In the genomic region with DNA sequence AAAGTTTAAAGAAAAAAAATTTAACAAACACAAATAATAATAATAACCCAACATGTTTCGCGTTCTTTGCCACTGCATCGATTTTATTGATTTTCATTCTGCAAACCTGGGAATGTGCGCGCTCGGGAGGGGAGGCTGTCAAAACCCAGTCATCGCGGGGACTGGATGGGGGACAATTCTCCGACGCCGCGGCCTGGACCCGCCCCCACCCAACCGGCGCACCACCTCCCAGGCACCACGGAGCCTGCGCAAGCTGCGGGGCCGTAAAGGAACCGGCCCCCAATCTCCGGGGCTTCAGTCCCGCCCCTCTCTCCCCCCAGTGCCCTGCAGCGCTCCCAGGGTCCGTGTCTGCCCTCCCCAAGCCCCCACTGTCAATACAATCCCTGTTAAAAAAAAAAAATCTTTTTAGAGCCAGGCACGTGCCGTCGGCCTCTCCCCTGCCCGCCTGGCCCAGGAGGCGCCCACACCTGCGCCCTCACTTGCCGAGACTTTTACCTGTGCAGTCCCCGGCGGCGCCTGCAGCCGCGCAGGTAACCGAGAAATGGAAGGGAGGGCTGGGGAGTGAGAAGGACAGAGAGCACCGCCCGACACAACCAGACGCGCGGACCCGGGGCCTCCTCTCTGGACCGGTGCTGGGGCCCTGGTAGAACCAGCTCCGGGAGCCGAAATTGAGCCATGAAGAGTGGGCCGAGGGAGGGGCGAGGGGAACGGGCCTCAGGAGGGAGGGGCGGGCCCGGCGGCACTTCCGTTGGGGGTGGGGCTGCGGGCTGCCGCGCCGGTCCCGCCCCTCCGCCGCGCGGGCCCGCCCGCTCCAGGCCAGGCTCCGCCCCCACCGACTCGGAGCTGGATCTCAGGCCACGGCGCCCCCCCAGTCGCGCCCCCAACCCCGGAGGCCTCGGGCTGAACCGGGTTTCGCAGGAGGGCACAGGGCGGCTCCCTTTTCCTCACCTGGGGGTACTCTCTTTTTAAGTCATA, we compare ENCODE assay signal across 1 cellular context.
A peak's percentile ranks its signal among the peaks of the same experiment; 100 is the strongest.
TF ChIP-seq lines count a peak whose summit lies in the region.

No MANE protein-coding gene starts in this region.

TF ChIP-seq in HepG2, 621 proteins besides CTCF, POLR2A, EP300 and RAD21 (continued from another document and continues in another):
- TF ChIP-seq ZNF496 (CRISPR knock-in tag; IDR thresholded peaks at IDR 0.05; ENCODE audit: insufficient replicate concordance) (no peak), ZNF17 (CRISPR knock-in tag; IDR thresholded peaks at IDR 0.05) (no peak), FOXP1 (IDR thresholded peaks at IDR 0.05) (no peak), FOXP1 (CRISPR knock-in tag; IDR thresholded peaks at IDR 0.05) (no peak), ZNF766 (CRISPR knock-in tag; IDR thresholded peaks at IDR 0.05; ENCODE audit: borderline replicate concordance) (no peak; the same call in 1 of the 2 replicates), MIXL1 (CRISPR knock-in tag; IDR thresholded peaks at IDR 0.05) (no peak), ZNF780A (CRISPR knock-in tag; IDR thresholded peaks at IDR 0.05) (no peak), ZSCAN30 (CRISPR knock-in tag; IDR thresholded peaks at IDR 0.05) (no peak), JUN (CRISPR knock-in tag; IDR thresholded peaks at IDR 0.05) (no peak), POLR2AphosphoS5 (IDR thresholded peaks at IDR 0.05; ENCODE audit: low read depth, low read length) (peak; percentile 49), ZSCAN25 (CRISPR knock-in tag; IDR thresholded peaks at IDR 0.05) (peak; percentile 88), RBFOX2 (IDR thresholded peaks at IDR 0.05; ENCODE audit: low read depth, low read length) (peak; percentile 94), KLF9 (CRISPR knock-in tag; IDR thresholded peaks at IDR 0.05; ENCODE audit: low read depth) (no peak), ZNF30 (CRISPR knock-in tag; IDR thresholded peaks at IDR 0.05) (no peak), ZNF501 (CRISPR knock-in tag; IDR thresholded peaks at IDR 0.05) (peak; percentile 83), ZNF709 (CRISPR knock-in tag; IDR thresholded peaks at IDR 0.05) (peak; percentile 71; the same call in 1 of the 2 replicates), SNAPC2 (CRISPR knock-in tag; IDR thresholded peaks at IDR 0.05) (peak; percentile 82; the same call in 1 of the 2 replicates), HNRNPL (IDR thresholded peaks at IDR 0.05; ENCODE audit: low read depth, low read length) (peak; percentile 68; the same call in 1 of the 2 replicates), TEAD3 (CRISPR knock-in tag; optimal IDR thresholded peaks at IDR 0.05; ENCODE audit: borderline replicate concordance) (no peak), ISL2 (CRISPR knock-in tag; IDR thresholded peaks at IDR 0.05) (0 out of 2 replicates have a peak, but pooled peaks have one; percentile 45), HDAC1 (CRISPR knock-in tag; IDR thresholded peaks at IDR 0.05) (peak; percentile 26; the same call in 1 of the 2 replicates), SMARCC2 (IDR thresholded peaks at IDR 0.05) (no peak), ZNF883 (CRISPR knock-in tag; IDR thresholded peaks at IDR 0.05; ENCODE audit: not compliant biosample characterization) (no peak), SP5 (CRISPR knock-in tag; IDR thresholded peaks at IDR 0.05; ENCODE audit: borderline replicate concordance, low read depth) (no peak), EZH2 (conservative IDR thresholded peaks at IDR 0.05; ENCODE audit: low read depth, low read length) (no peak), ATF7-NPFF (CRISPR knock-in tag; IDR thresholded peaks at IDR 0.05; ENCODE audit: low read depth) (no peak), ZNF619 (CRISPR knock-in tag; IDR thresholded peaks at IDR 0.05) (no peak), SALL2 (CRISPR knock-in tag; IDR thresholded peaks at IDR 0.05) (no peak), ZBTB3 (CRISPR knock-in tag; IDR thresholded peaks at IDR 0.05; ENCODE audit: borderline replicate concordance, low read depth) (no peak), FOSL1 (CRISPR knock-in tag; IDR thresholded peaks at IDR 0.05; ENCODE audit: borderline replicate concordance) (no peak), ZSCAN22 (CRISPR knock-in tag; IDR thresholded peaks at IDR 0.05) (no peak), GABPB1 (CRISPR knock-in tag; IDR thresholded peaks at IDR 0.05) (peak; percentile 79), ZC3H4 (CRISPR knock-in tag; IDR thresholded peaks at IDR 0.05; ENCODE audit: borderline replicate concordance) (no peak), ZFX (CRISPR knock-in tag; IDR thresholded peaks at IDR 0.05; ENCODE audit: low read depth) (peak; percentile 88), CENPX (CRISPR knock-in tag; IDR thresholded peaks at IDR 0.05) (no peak), ZNF746 (CRISPR knock-in tag; IDR thresholded peaks at IDR 0.05) (no peak), ZNF484 (CRISPR knock-in tag; IDR thresholded peaks at IDR 0.05; ENCODE audit: borderline replicate concordance, low read depth) (no peak)
- TF ChIP-seq, protein P1, sequence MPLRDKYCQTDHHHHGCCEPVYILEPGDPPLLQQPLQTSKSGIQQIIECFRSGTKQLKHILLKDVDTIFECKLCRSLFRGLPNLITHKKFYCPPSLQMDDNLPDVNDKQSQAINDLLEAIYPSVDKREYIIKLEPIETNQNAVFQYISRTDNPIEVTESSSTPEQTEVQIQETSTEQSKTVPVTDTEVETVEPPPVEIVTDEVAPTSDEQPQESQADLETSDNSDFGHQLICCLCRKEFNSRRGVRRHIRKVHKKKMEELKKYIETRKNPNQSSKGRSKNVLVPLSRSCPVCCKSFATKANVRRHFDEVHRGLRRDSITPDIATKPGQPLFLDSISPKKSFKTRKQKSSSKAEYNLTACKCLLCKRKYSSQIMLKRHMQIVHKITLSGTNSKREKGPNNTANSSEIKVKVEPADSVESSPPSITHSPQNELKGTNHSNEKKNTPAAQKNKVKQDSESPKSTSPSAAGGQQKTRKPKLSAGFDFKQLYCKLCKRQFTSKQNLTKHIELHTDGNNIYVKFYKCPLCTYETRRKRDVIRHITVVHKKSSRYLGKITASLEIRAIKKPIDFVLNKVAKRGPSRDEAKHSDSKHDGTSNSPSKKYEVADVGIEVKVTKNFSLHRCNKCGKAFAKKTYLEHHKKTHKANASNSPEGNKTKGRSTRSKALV (CRISPR knock-in tag; IDR thresholded peaks at IDR 0.05): no peak
- TF ChIP-seq, protein P2, sequence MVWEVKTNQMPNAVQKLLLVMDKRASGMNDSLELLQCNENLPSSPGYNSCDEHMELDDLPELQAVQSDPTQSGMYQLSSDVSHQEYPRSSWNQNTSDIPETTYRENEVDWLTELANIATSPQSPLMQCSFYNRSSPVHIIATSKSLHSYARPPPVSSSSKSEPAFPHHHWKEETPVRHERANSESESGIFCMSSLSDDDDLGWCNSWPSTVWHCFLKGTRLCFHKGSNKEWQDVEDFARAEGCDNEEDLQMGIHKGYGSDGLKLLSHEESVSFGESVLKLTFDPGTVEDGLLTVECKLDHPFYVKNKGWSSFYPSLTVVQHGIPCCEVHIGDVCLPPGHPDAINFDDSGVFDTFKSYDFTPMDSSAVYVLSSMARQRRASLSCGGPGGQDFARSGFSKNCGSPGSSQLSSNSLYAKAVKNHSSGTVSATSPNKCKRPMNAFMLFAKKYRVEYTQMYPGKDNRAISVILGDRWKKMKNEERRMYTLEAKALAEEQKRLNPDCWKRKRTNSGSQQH (CRISPR knock-in tag; IDR thresholded peaks at IDR 0.05; ENCODE audit: low read depth): no peak
- TF ChIP-seq, protein P3, sequence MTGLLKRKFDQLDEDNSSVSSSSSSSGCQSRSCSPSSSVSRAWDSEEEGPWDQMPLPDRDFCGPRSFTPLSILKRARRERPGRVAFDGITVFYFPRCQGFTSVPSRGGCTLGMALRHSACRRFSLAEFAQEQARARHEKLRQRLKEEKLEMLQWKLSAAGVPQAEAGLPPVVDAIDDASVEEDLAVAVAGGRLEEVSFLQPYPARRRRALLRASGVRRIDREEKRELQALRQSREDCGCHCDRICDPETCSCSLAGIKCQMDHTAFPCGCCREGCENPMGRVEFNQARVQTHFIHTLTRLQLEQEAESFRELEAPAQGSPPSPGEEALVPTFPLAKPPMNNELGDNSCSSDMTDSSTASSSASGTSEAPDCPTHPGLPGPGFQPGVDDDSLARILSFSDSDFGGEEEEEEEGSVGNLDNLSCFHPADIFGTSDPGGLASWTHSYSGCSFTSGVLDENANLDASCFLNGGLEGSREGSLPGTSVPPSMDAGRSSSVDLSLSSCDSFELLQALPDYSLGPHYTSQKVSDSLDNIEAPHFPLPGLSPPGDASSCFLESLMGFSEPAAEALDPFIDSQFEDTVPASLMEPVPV (CRISPR knock-in tag; IDR thresholded peaks at IDR 0.05): peak; percentile 84; the same call in 1 of the 2 replicates
- TF ChIP-seq, protein P4, sequence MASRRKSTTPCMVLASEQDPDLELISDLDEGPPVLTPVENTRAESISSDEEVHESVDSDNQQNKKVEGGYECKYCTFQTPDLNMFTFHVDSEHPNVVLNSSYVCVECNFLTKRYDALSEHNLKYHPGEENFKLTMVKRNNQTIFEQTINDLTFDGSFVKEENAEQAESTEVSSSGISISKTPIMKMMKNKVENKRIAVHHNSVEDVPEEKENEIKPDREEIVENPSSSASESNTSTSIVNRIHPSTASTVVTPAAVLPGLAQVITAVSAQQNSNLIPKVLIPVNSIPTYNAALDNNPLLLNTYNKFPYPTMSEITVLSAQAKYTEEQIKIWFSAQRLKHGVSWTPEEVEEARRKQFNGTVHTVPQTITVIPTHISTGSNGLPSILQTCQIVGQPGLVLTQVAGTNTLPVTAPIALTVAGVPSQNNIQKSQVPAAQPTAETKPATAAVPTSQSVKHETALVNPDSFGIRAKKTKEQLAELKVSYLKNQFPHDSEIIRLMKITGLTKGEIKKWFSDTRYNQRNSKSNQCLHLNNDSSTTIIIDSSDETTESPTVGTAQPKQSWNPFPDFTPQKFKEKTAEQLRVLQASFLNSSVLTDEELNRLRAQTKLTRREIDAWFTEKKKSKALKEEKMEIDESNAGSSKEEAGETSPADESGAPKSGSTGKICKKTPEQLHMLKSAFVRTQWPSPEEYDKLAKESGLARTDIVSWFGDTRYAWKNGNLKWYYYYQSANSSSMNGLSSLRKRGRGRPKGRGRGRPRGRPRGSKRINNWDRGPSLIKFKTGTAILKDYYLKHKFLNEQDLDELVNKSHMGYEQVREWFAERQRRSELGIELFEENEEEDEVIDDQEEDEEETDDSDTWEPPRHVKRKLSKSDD (CRISPR knock-in tag; IDR thresholded peaks at IDR 0.05; ENCODE audit: low read depth): no peak
- TF ChIP-seq, protein P5, sequence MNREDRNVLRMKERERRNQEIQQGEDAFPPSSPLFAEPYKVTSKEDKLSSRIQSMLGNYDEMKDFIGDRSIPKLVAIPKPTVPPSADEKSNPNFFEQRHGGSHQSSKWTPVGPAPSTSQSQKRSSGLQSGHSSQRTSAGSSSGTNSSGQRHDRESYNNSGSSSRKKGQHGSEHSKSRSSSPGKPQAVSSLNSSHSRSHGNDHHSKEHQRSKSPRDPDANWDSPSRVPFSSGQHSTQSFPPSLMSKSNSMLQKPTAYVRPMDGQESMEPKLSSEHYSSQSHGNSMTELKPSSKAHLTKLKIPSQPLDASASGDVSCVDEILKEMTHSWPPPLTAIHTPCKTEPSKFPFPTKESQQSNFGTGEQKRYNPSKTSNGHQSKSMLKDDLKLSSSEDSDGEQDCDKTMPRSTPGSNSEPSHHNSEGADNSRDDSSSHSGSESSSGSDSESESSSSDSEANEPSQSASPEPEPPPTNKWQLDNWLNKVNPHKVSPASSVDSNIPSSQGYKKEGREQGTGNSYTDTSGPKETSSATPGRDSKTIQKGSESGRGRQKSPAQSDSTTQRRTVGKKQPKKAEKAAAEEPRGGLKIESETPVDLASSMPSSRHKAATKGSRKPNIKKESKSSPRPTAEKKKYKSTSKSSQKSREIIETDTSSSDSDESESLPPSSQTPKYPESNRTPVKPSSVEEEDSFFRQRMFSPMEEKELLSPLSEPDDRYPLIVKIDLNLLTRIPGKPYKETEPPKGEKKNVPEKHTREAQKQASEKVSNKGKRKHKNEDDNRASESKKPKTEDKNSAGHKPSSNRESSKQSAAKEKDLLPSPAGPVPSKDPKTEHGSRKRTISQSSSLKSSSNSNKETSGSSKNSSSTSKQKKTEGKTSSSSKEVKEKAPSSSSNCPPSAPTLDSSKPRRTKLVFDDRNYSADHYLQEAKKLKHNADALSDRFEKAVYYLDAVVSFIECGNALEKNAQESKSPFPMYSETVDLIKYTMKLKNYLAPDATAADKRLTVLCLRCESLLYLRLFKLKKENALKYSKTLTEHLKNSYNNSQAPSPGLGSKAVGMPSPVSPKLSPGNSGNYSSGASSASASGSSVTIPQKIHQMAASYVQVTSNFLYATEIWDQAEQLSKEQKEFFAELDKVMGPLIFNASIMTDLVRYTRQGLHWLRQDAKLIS (CRISPR knock-in tag; IDR thresholded peaks at IDR 0.05): no peak
- TF ChIP-seq, protein P6, sequence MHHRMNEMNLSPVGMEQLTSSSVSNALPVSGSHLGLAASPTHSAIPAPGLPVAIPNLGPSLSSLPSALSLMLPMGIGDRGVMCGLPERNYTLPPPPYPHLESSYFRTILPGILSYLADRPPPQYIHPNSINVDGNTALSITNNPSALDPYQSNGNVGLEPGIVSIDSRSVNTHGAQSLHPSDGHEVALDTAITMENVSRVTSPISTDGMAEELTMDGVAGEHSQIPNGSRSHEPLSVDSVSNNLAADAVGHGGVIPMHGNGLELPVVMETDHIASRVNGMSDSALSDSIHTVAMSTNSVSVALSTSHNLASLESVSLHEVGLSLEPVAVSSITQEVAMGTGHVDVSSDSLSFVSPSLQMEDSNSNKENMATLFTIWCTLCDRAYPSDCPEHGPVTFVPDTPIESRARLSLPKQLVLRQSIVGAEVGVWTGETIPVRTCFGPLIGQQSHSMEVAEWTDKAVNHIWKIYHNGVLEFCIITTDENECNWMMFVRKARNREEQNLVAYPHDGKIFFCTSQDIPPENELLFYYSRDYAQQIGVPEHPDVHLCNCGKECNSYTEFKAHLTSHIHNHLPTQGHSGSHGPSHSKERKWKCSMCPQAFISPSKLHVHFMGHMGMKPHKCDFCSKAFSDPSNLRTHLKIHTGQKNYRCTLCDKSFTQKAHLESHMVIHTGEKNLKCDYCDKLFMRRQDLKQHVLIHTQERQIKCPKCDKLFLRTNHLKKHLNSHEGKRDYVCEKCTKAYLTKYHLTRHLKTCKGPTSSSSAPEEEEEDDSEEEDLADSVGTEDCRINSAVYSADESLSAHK (CRISPR knock-in tag; IDR thresholded peaks at IDR 0.05; ENCODE audit: borderline replicate concordance): no peak
- TF ChIP-seq, protein P7, sequence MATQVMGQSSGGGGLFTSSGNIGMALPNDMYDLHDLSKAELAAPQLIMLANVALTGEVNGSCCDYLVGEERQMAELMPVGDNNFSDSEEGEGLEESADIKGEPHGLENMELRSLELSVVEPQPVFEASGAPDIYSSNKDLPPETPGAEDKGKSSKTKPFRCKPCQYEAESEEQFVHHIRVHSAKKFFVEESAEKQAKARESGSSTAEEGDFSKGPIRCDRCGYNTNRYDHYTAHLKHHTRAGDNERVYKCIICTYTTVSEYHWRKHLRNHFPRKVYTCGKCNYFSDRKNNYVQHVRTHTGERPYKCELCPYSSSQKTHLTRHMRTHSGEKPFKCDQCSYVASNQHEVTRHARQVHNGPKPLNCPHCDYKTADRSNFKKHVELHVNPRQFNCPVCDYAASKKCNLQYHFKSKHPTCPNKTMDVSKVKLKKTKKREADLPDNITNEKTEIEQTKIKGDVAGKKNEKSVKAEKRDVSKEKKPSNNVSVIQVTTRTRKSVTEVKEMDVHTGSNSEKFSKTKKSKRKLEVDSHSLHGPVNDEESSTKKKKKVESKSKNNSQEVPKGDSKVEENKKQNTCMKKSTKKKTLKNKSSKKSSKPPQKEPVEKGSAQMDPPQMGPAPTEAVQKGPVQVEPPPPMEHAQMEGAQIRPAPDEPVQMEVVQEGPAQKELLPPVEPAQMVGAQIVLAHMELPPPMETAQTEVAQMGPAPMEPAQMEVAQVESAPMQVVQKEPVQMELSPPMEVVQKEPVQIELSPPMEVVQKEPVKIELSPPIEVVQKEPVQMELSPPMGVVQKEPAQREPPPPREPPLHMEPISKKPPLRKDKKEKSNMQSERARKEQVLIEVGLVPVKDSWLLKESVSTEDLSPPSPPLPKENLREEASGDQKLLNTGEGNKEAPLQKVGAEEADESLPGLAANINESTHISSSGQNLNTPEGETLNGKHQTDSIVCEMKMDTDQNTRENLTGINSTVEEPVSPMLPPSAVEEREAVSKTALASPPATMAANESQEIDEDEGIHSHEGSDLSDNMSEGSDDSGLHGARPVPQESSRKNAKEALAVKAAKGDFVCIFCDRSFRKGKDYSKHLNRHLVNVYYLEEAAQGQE (IDR thresholded peaks at IDR 0.05; ENCODE audit: borderline replicate concordance in 1 of 2, low read depth in 1 of 2, low read length in 2 of 2): no peak
